Comparison of ENCODE assay signal across 8 cellular contexts in genomic region chr17:64779344-64780095, GRCh38.
DNase-seq lines count a peak whose midpoint lies in the region; ATAC-seq and TF ChIP-seq lines count a peak whose summit lies in the region.

No MANE protein-coding gene starts in this region.

- DNase-seq in A673 (ENCODE audit: low spot score), result no peak
- DNase-seq in dorsolateral prefrontal cortex, result peak in 1 of 10 donors; percentile 32
- peak in 2 of 3 donors; percentile 66 to 67 for DNase-seq in mucosa of descending colon
- no peak for DNase-seq in HAP-1 (ENCODE audit: low spot score in 2 of 2)
- DNase-seq in germinal center (ENCODE audit: low spot score), result no peak
- DNase-seq in NCI-H128 (lab: John Stamatoyannopoulos, UW; ENCODE audit: unreplicated experiment), result no peak

- peak overlapping the region in 1 of 3 donors; percentile 73 for H3K27ac Mint-ChIP-seq in IgD-negative memory B cell

- no peak overlapping the region for H3K27ac ChIP-seq in A673 (ENCODE audit: low read depth, low read length, poor library complexity, severe bottlenecking)
- peak overlapping the region in 38 of 59 donors; percentile 0 to 94 (median 83) for H3K27ac ChIP-seq in dorsolateral prefrontal cortex

- H3K4me3 ChIP-seq in A673 (ENCODE audit: low read depth, low read length, poor library complexity, severe bottlenecking) (peak overlapping the region; percentile 32), dorsolateral prefrontal cortex (peak overlapping the region in 51 of 59 donors; percentile 8 to 70 (median 54)), mucosa of descending colon (no peak overlapping the region), HAP-1 (no peak overlapping the region)

- H3K36me3 ChIP-seq in A673 (ENCODE audit: insufficient read depth, low read length, poor library complexity, severe bottlenecking) (no peaks in the 10 kb centered on the region), mucosa of descending colon (ENCODE audit: low read depth) (no peaks in the 10 kb centered on the region), HAP-1 (replicated peaks) (no peaks in the 10 kb centered on the region)

- H3K4me1 ChIP-seq in A673 (ENCODE audit: insufficient read depth, low read length, poor library complexity, severe bottlenecking) (peaks cover 35% of the 10 kb centered on the region), mucosa of descending colon (ENCODE audit: low read depth) (peaks cover 43% of the 10 kb centered on the region), HAP-1 (peaks cover 4% of the 10 kb centered on the region)

- BruUV-seq in A673 (replicated peaks; lab: Mats Ljungman, UMichigan), result no TSS peak

- ATAC-seq in mucosa of descending colon (peak; percentile 2), HG03025 (IDR thresholded peaks at IDR 0.05; ENCODE audit: low FRiP score, unreplicated experiment) (no peak)

- POLR2A ChIA-PET in A673 (lab: Charles Lee; ENCODE audit: low non-redundant PET), result no interaction called here

- H3K27me3 ChIP-seq in A673 (replicated peaks; ENCODE audit: insufficient read depth, low read depth, low read length, poor library complexity) (peaks cover 37% of the 10 kb centered on the region), dorsolateral prefrontal cortex (no peaks in the 10 kb centered on the region), HAP-1 (ENCODE audit: low read depth) (no peaks in the 10 kb centered on the region)

- TF ChIP-seq CTCF in A673 (conservative IDR thresholded peaks at IDR 0.05; ENCODE audit: low read depth, low read length) (no peak), dorsolateral prefrontal cortex (IDR thresholded peaks at IDR 0.05 in 54 of 56, conservative IDR thresholded peaks at IDR 0.05 in 2 of 56; ENCODE audit: low read depth in 1 of 56, partially characterized antibody in 56 of 56) (no peak), mucosa of descending colon (IDR thresholded peaks at IDR 0.05) (no peak)

- H3K36me3 Mint-ChIP-seq in IgD-negative memory B cell, result peaks cover 3% of the 10 kb centered on the region

- H3K27me3 Mint-ChIP-seq in IgD-negative memory B cell, result peaks cover 11% of the 10 kb centered on the region

- peak overlapping the region; percentile 67 to 94 (median 87) for H3K4me3 Mint-ChIP-seq in IgD-negative memory B cell

- intact Hi-C loops in A673 (cut with micrococcal nuclease; ENCODE audit: unreplicated experiment) (no loop called here), dorsolateral prefrontal cortex (cut with DNase I) (loop anchor here in 1 of 2 donors (5.0 kb wide), 1 partner anchor 183 kb away; no protein-coding TSS in a partner anchor), mucosa of descending colon (cut with DNase I, micrococcal nuclease) (no loop called here)

- CTCF ChIA-PET in A673 (lab: Charles Lee), result no interaction called here

- no peaks in the 10 kb centered on the region for H3K9me3 ChIP-seq in A673 (ENCODE audit: low read depth, low read length, poor library complexity, severe bottlenecking)
- no peaks in the 10 kb centered on the region for H3K9me3 ChIP-seq in mucosa of descending colon
- H3K9me3 ChIP-seq in HAP-1, result no peaks in the 10 kb centered on the region

- H3K9me3 Mint-ChIP-seq in IgD-negative memory B cell, result no peaks in the 10 kb centered on the region

- H3K4me1 Mint-ChIP-seq in IgD-negative memory B cell, result peaks cover 10 to 16% (median 15%) of the 10 kb centered on the region in 3 donors

- in situ Hi-C loops in HAP-1 (cut with MboI; ENCODE audit: low sequenced_read_pairs), result no loop called here

Comparison
In these comparisons a context has a peak if more than half of its experiments do, and no peak if none do; other contexts are left out.
1. DNase-seq: peak in mucosa of descending colon (2 of 3); none in A673 (single experiment), HAP-1 (0 of 2), germinal center (single experiment) and NCI-H128 (single experiment).
2. H3K4me3 ChIP-seq: peak in A673 (single experiment) and dorsolateral prefrontal cortex (51 of 59); none in mucosa of descending colon (single experiment) and HAP-1 (single experiment).